15 cellular contexts compared by ENCODE assay signal in genomic region chr20:21251278-21251677, GRCh38. TPM values are rescaled to one million over a fixed set of nuclear protein-coding genes. Genes with fewer than 3 reads are reported as not detected.
A peak's percentile ranks its signal among the peaks of the same experiment; 100 is the strongest.
DNase-seq lines count a peak whose midpoint lies in the region; ATAC-seq, FAIRE-seq and TF ChIP-seq lines count a peak whose summit lies in the region.
"Had no signal": no experiment of that assay in that cellular context is flagged by ENCODE, and none has a peak within 500 bp of the region (broad histone marks: within the 10 kb centered on the region; RNA-seq: fewer than 3 reads in every experiment).

No MANE protein-coding gene starts in this region.

- ATAC-seq in stimulated activated naive B cell treated with anti-CD40 and anti-IgM and Interleukin-4, amounts not matched to agents 10 μg/mL and 1 μg/mL and 100 μg/mL, for 72 hours (replicated peaks): peak; percentile 72 to 84
- ATAC-seq in HG03565 (IDR thresholded peaks at IDR 0.05; ENCODE audit: unreplicated experiment): no peak

- peaks cover 2 to 6% of the 10 kb centered on the region in 2 donors for H3K4me1 Mint-ChIP-seq in stimulated activated naive B cell treated with anti-CD40 and anti-IgM and Interleukin-4, amounts not matched to agents 10 μg/mL and 1 μg/mL and 100 μg/mL, for 72 hours
- H3K4me1 Mint-ChIP-seq: B cell had no signal

- no peak for TF ChIP-seq CTCF in fibroblast of mammary gland (conservative IDR thresholded peaks at IDR 0.05; ENCODE audit: control insufficient read depth, insufficient read depth, low read depth, low read length)
- no peak for TF ChIP-seq CTCF in kidney (IDR thresholded peaks at IDR 0.05; ENCODE audit: borderline replicate concordance, extremely low read depth, insufficient read depth)

- DNase-seq in activated T-cell treated with anti-CD3 and anti-CD28 coated beads for 48 hours (ENCODE audit: low read depth): peak; percentile 22
- no peak for DNase-seq in activated T-cell treated with anti-CD3 and anti-CD28 coated beads, Interleukin-2, amount 50 U/mL, for 1 hour
- peak; percentile 45 for DNase-seq in RCC 7860 (ENCODE audit: low spot score)
- peak; percentile 17 for DNase-seq in fibroblast of mammary gland (ENCODE audit: low read depth)
- no peak for DNase-seq in stimulated activated naive B cell treated with anti-CD40 and anti-IgM and Interleukin-4, amounts not matched to agents 10 μg/mL and 1 μg/mL and 100 μg/mL, for 72 hours
- no peak for DNase-seq in G401 (ENCODE audit: low spot score)
- DNase-seq in kidney: no peak
- DNase-seq: amniotic stem cell, foreskin melanocyte, HFFc6, NCI-H1092, NCI-H446, OCI-M1 had no signal

- H3K27ac ChIP-seq in kidney (ENCODE audit: low read depth in 2 of 2, low read length in 2 of 2): no peak overlapping the region

- H3K36me3 Mint-ChIP-seq in stimulated activated naive B cell treated with anti-CD40 and anti-IgM and Interleukin-4, amounts not matched to agents 10 μg/mL and 1 μg/mL and 100 μg/mL, for 72 hours: peaks cover 3 to 6% of the 10 kb centered on the region in 2 donors

- FAIRE-seq in RCC 7860 (lab: Jason Lieb, UNC) (no peak), kidney (lab: Jason Lieb, UNC) (no peak)

- intact Hi-C loops in kidney (cut with DNase I): no loop called here

- H3K9ac ChIP-seq in kidney (ENCODE audit: low read length in 2 of 2): no peak overlapping the region

- peaks cover 0 to 2% of the 10 kb centered on the region in 2 donors for H3K27me3 Mint-ChIP-seq in stimulated activated naive B cell treated with anti-CD40 and anti-IgM and Interleukin-4, amounts not matched to agents 10 μg/mL and 1 μg/mL and 100 μg/mL, for 72 hours
- H3K27me3 Mint-ChIP-seq: B cell had no signal

- in situ Hi-C loops in G401 (cut with HindIII; ENCODE audit: low sequenced_read_pairs): no loop called here

- H3K36me3 ChIP-seq in kidney (ENCODE audit: control insufficient read depth in 1 of 2, insufficient read depth in 2 of 2, low read length in 2 of 2): no peaks in the 10 kb centered on the region

- no peaks in the 10 kb centered on the region for H3K4me1 ChIP-seq in kidney (ENCODE audit: control insufficient read depth in 1 of 2, insufficient read depth in 1 of 2, low read depth in 1 of 2, low read length in 2 of 2)

- H3K4me3 Mint-ChIP-seq in stimulated activated naive B cell treated with anti-CD40 and anti-IgM and Interleukin-4, amounts not matched to agents 10 μg/mL and 1 μg/mL and 100 μg/mL, for 72 hours: no peak overlapping the region
- H3K4me3 Mint-ChIP-seq: B cell, HFFc6 had no signal

- peaks cover 0 to 1% of the 10 kb centered on the region in 2 donors for H3K9me3 Mint-ChIP-seq in stimulated activated naive B cell treated with anti-CD40 and anti-IgM and Interleukin-4, amounts not matched to agents 10 μg/mL and 1 μg/mL and 100 μg/mL, for 72 hours
- H3K9me3 Mint-ChIP-seq: HFFc6 had no signal

- H3K27ac Mint-ChIP-seq in stimulated activated naive B cell treated with anti-CD40 and anti-IgM and Interleukin-4, amounts not matched to agents 10 μg/mL and 1 μg/mL and 100 μg/mL, for 72 hours: no peak overlapping the region
- H3K27ac Mint-ChIP-seq: B cell, HFFc6 had no signal

- peaks cover 0 to 3% of the 10 kb centered on the region in 2 donors for H3K9me3 ChIP-seq in kidney (ENCODE audit: control insufficient read depth in 1 of 2, low read length in 2 of 2)

- H3K4me3 ChIP-seq in fibroblast of mammary gland (ENCODE audit: control insufficient read depth, low read depth, low read length) (no peak overlapping the region), kidney (ENCODE audit: low read length in 2 of 2) (no peak overlapping the region)

RNA-seq across cellular contexts. Expression of gene XRN2, which starts 51.9 kb away (rescaled TPM):
- total RNA-seq in G401 (2014; rRNA removed; shearing (Covaris generic)): 92.7 and 123 TPM in 2 replicates
- total RNA-seq in kidney: 60.9 TPM
- 22.6 TPM for polyA plus RNA-seq in kidney (ENCODE audit: insufficient read depth, low read depth, low replicate concordance)

Comparison
In these comparisons a context has a peak if more than half of its experiments do, and no peak if none do; other contexts are left out.
1. DNase-seq: peak in activated T-cell treated with anti-CD3 and anti-CD28 coated beads for 48 hours (single experiment), RCC 7860 (single experiment) and fibroblast of mammary gland (single experiment); none in activated T-cell treated with anti-CD3 and anti-CD28 coated beads, Interleukin-2, amount 50 U/mL, for 1 hour (single experiment), stimulated activated naive B cell treated with anti-CD40 and anti-IgM and Interleukin-4, amounts not matched to agents 10 μg/mL and 1 μg/mL and 100 μg/mL, for 72 hours (single experiment), G401 (single experiment) and kidney (single experiment).